13 cellular contexts compared by ENCODE assay signal in genomic region chr9:135126480-135127187, GRCh38.
DNase-seq lines count a peak whose midpoint lies in the region.
"Had no signal": no experiment of that assay in that cellular context is flagged by ENCODE, and none has a peak within 500 bp of the region (broad histone marks: within the 10 kb centered on the region; RNA-seq: fewer than 3 reads in every experiment).

No MANE protein-coding gene starts in this region.

- no peak overlapping the region for H3K27ac ChIP-seq in epithelial cell of prostate

- DNase-seq in ELR (ENCODE audit: low read depth) (peak; percentile 2), NCI-H226 (peak; percentile 87), epithelial cell of prostate (ENCODE audit: low read depth, low spot score) (peak; percentile 3), retina (peak; percentile 56), SHP77 treated with DMSO at 0.1 percent for 48 hours (lab: John Stamatoyannopoulos, UW) (no peak), GM19240 (ENCODE audit: insufficient read length, low spot score) (no peak), activated gamma-delta T cell (lab: John Stamatoyannopoulos, UW) (no peak)
- no peak for DNase-seq in activated naive CD4-positive, alpha-beta T cell treated with anti-CD3 and anti-CD28 coated beads, Interleukin-2, amount 50 U/mL, for 16 hours
- DNase-seq: activated CD8-positive, alpha-beta memory T cell treated with anti-CD3 and anti-CD28 coated beads, Interleukin-2, amount 50 U/mL, for 4 hours; amniotic stem cell; COR-L47; SIG-M5; stimulated activated CD4-positive, alpha-beta T cell treated with anti-CD3 and anti-CD28 coated beads, Interleukin-4, amount 100 ng/mL, for 24 hours had no signal

Comparison
In these comparisons a context has a peak if more than half of its experiments do, and no peak if none do; other contexts are left out.
1. DNase-seq: peak in ELR (single experiment), NCI-H226 (single experiment), epithelial cell of prostate (single experiment) and retina (single experiment); none in SHP77 treated with DMSO at 0.1 percent for 48 hours (single experiment), GM19240 (single experiment), activated gamma-delta T cell (single experiment) and activated naive CD4-positive, alpha-beta T cell treated with anti-CD3 and anti-CD28 coated beads, Interleukin-2, amount 50 U/mL, for 16 hours (single experiment).